7 cellular contexts compared by ENCODE assay signal in genomic region chr21:43767980-43768867, GRCh38. TPM values are rescaled to one million over a fixed set of nuclear protein-coding genes. Genes with fewer than 3 reads are reported as not detected.
DNase-seq lines count a peak whose midpoint lies in the region; ATAC-seq lines count a peak whose summit lies in the region.

No MANE protein-coding gene starts in this region.

- H3K27me3 ChIP-seq in iPS-20b (ENCODE audit: insufficient read depth, low read length) = no peaks in the 10 kb centered on the region

- H3K9ac ChIP-seq in iPS-20b (ENCODE audit: low read depth, low read length) = peak overlapping the region; percentile 63; the same call in 1 of the 2 replicates

- peaks cover 17% of the 10 kb centered on the region for H3K36me3 Mint-ChIP-seq in activated T-helper 1 cell treated with anti-CD3 and anti-CD28 coated beads, Interleukin-12 subunit alpha, Interleukin-12 subunit beta, Interleukin-2, Interleukin-4 antibody, amounts not matched to agents 30 ng/mL and 10 ng/mL and 1 ng/mL, durations not matched to agents 14 hours and 24 hours and 36 hours (ENCODE audit: low read depth)

- DNase-seq in HT1080 (ENCODE audit: low read depth) = peak; percentile 72
- no peak for DNase-seq in activated T-helper 1 cell treated with anti-CD3 and anti-CD28 coated beads, Interleukin-12 subunit alpha, Interleukin-12 subunit beta, Interleukin-2, Interleukin-4 antibody, amounts not matched to agents 30 ng/mL and 10 ng/mL and 1 ng/mL, durations not matched to agents 14 hours and 24 hours and 36 hours (ENCODE audit: low spot score)
- peak; percentile 70 for DNase-seq in stromal cell of bone marrow (ENCODE audit: low read depth)
- no peak for DNase-seq in foreskin melanocyte

- H3K4me1 ChIP-seq in iPS-20b (ENCODE audit: insufficient read depth, low read length) = peaks cover 28% of the 10 kb centered on the region

- peak overlapping the region; percentile 50 for H3K27ac Mint-ChIP-seq in activated T-helper 1 cell treated with anti-CD3 and anti-CD28 coated beads, Interleukin-12 subunit alpha, Interleukin-12 subunit beta, Interleukin-2, Interleukin-4 antibody, amounts not matched to agents 30 ng/mL and 10 ng/mL and 1 ng/mL, durations not matched to agents 14 hours and 24 hours and 36 hours

- H3K36me3 ChIP-seq in iPS-20b (ENCODE audit: insufficient read depth, low read depth, low read length) = peaks cover 3% of the 10 kb centered on the region

- intact Hi-C loops in activated T-helper 1 cell treated with anti-CD3 and anti-CD28 coated beads, Interleukin-12 subunit alpha, Interleukin-12 subunit beta, Interleukin-2, Interleukin-4 antibody, amounts not matched to agents 30 ng/mL and 10 ng/mL and 1 ng/mL, durations not matched to agents 14 hours and 24 hours and 36 hours (cut with micrococcal nuclease) = no loop called here

- H3K9me3 Mint-ChIP-seq in activated T-helper 1 cell treated with anti-CD3 and anti-CD28 coated beads, Interleukin-12 subunit alpha, Interleukin-12 subunit beta, Interleukin-2, Interleukin-4 antibody, amounts not matched to agents 30 ng/mL and 10 ng/mL and 1 ng/mL, durations not matched to agents 14 hours and 24 hours and 36 hours = peaks cover 7% of the 10 kb centered on the region

- peak overlapping the region; percentile 46 for H3K27ac ChIP-seq in iPS-20b (ENCODE audit: low read length)

- H3K4me1 Mint-ChIP-seq in activated T-helper 1 cell treated with anti-CD3 and anti-CD28 coated beads, Interleukin-12 subunit alpha, Interleukin-12 subunit beta, Interleukin-2, Interleukin-4 antibody, amounts not matched to agents 30 ng/mL and 10 ng/mL and 1 ng/mL, durations not matched to agents 14 hours and 24 hours and 36 hours (ENCODE audit: low read depth) = peaks cover 2% of the 10 kb centered on the region

- ATAC-seq in HG02884 (IDR thresholded peaks at IDR 0.05; ENCODE audit: unreplicated experiment) (no peak), HG02885 (IDR thresholded peaks at IDR 0.05; ENCODE audit: poor library complexity, unreplicated experiment) (no peak)

- no peak overlapping the region for H3K4me3 Mint-ChIP-seq in activated T-helper 1 cell treated with anti-CD3 and anti-CD28 coated beads, Interleukin-12 subunit alpha, Interleukin-12 subunit beta, Interleukin-2, Interleukin-4 antibody, amounts not matched to agents 30 ng/mL and 10 ng/mL and 1 ng/mL, durations not matched to agents 14 hours and 24 hours and 36 hours

- H3K4me3 ChIP-seq in iPS-20b (ENCODE audit: low read length) = no peak overlapping the region

- no peaks in the 10 kb centered on the region for H3K9me3 ChIP-seq in iPS-20b (ENCODE audit: insufficient read depth, low read depth, low read length)

- H3K27me3 Mint-ChIP-seq in activated T-helper 1 cell treated with anti-CD3 and anti-CD28 coated beads, Interleukin-12 subunit alpha, Interleukin-12 subunit beta, Interleukin-2, Interleukin-4 antibody, amounts not matched to agents 30 ng/mL and 10 ng/mL and 1 ng/mL, durations not matched to agents 14 hours and 24 hours and 36 hours (ENCODE audit: insufficient read depth) = no peaks in the 10 kb centered on the region

RNA-seq across cellular contexts. Expression of gene CSTB, which starts 7.9 kb away (rescaled TPM):
- total RNA-seq in HT1080 (2014; rRNA removed; shearing (Covaris generic)) = 24.3 and 55.3 TPM in 2 replicates
- 33.6 and 41.3 TPM in 2 replicates for polyA plus RNA-seq in HT1080 (2015; cell fraction: cytosol; rRNA removed)
- 13.4 and 16.5 TPM in 2 replicates for polyA plus RNA-seq in HT1080 (2015; cell fraction: nucleus; rRNA removed)
- total RNA-seq in activated T-helper 1 cell treated with anti-CD3 and anti-CD28 coated beads, Interleukin-12 subunit alpha, Interleukin-12 subunit beta, Interleukin-2, Interleukin-4 antibody, amounts not matched to agents 30 ng/mL and 10 ng/mL and 1 ng/mL, durations not matched to agents 14 hours and 24 hours and 36 hours = 51.9 and 52.4 TPM in 2 replicates

RNA-seq across cellular contexts. Expression of gene RRP1, which starts 21.2 kb away (rescaled TPM):
- total RNA-seq in HT1080 (2014; rRNA removed; shearing (Covaris generic)) = 31.7 and 34.0 TPM in 2 replicates
- polyA plus RNA-seq in HT1080 (2015; cell fraction: cytosol; rRNA removed) = 15.6 and 18.6 TPM in 2 replicates
- 38.6 and 38.8 TPM in 2 replicates for polyA plus RNA-seq in HT1080 (2015; cell fraction: nucleus; rRNA removed)
- total RNA-seq in activated T-helper 1 cell treated with anti-CD3 and anti-CD28 coated beads, Interleukin-12 subunit alpha, Interleukin-12 subunit beta, Interleukin-2, Interleukin-4 antibody, amounts not matched to agents 30 ng/mL and 10 ng/mL and 1 ng/mL, durations not matched to agents 14 hours and 24 hours and 36 hours = 90.9 and 91.8 TPM in 2 replicates

RNA-seq across cellular contexts. Expression of gene PDXK, which starts 49.3 kb away (rescaled TPM):
- 56.2 and 62.7 TPM in 2 replicates for total RNA-seq in HT1080 (2014; rRNA removed; shearing (Covaris generic))
- polyA plus RNA-seq in HT1080 (2015; cell fraction: cytosol; rRNA removed) = 59.7 and 62.1 TPM in 2 replicates
- polyA plus RNA-seq in HT1080 (2015; cell fraction: nucleus; rRNA removed) = 61.9 and 67.9 TPM in 2 replicates
- 123 and 135 TPM in 2 replicates for total RNA-seq in activated T-helper 1 cell treated with anti-CD3 and anti-CD28 coated beads, Interleukin-12 subunit alpha, Interleukin-12 subunit beta, Interleukin-2, Interleukin-4 antibody, amounts not matched to agents 30 ng/mL and 10 ng/mL and 1 ng/mL, durations not matched to agents 14 hours and 24 hours and 36 hours

Comparison
In these comparisons a context has a peak if more than half of its experiments do, and no peak if none do; other contexts are left out.
1. DNase-seq: peak in HT1080 (single experiment) and stromal cell of bone marrow (single experiment); none in activated T-helper 1 cell treated with anti-CD3 and anti-CD28 coated beads, Interleukin-12 subunit alpha, Interleukin-12 subunit beta, Interleukin-2, Interleukin-4 antibody, amounts not matched to agents 30 ng/mL and 10 ng/mL and 1 ng/mL, durations not matched to agents 14 hours and 24 hours and 36 hours (single experiment) and foreskin melanocyte (single experiment).